In genomic region chrX:38561126-38561868, GRCh38 we compare ENCODE assay signal across 1 cellular context.
TF ChIP-seq lines count a peak whose summit lies in the region.

TSS of gene TSPAN7 (plus strand) at chrX:38561542. CDS start at chrX:38561547, 5 bp downstream.

TF ChIP-seq in HepG2, 621 proteins besides CTCF, POLR2A, EP300 and RAD21 (continued from another document and continues in another):
- TF ChIP-seq BCLAF1 (IDR thresholded peaks at IDR 0.05) (no peak), TMF1 (CRISPR knock-in tag; IDR thresholded peaks at IDR 0.05; ENCODE audit: low read depth) (no peak), ZNF451 (CRISPR knock-in tag; IDR thresholded peaks at IDR 0.05) (no peak), FUBP1 (CRISPR knock-in tag; IDR thresholded peaks at IDR 0.05; ENCODE audit: borderline replicate concordance) (no peak), MATR3 (CRISPR knock-in tag; IDR thresholded peaks at IDR 0.05) (no peak), ZNF556 (CRISPR knock-in tag; IDR thresholded peaks at IDR 0.05; ENCODE audit: borderline replicate concordance) (no peak), NAIF1 (CRISPR knock-in tag; IDR thresholded peaks at IDR 0.05; ENCODE audit: borderline replicate concordance) (no peak), NR2F6 (IDR thresholded peaks at IDR 0.05) (no peak), NR2F6 (CRISPR knock-in tag; IDR thresholded peaks at IDR 0.05) (0 out of 2 replicates have a peak, but pooled peaks have one; percentile 30), HOXD1 (CRISPR knock-in tag; IDR thresholded peaks at IDR 0.05) (no peak), PATZ1 (CRISPR knock-in tag; IDR thresholded peaks at IDR 0.05) (0 out of 2 replicates have a peak, but pooled peaks have one; percentile 18), MAZ (IDR thresholded peaks at IDR 0.05; ENCODE audit: borderline replicate concordance, low read depth, low read length) (0 out of 2 replicates have a peak, but pooled peaks have one; percentile 20), MAZ (CRISPR knock-in tag; IDR thresholded peaks at IDR 0.05; ENCODE audit: low read depth) (no peak), ZNF770 (CRISPR knock-in tag; IDR thresholded peaks at IDR 0.05) (peak; percentile 88), JUNB (CRISPR knock-in tag; IDR thresholded peaks at IDR 0.05; ENCODE audit: borderline replicate concordance) (no peak), IRF1 (CRISPR knock-in tag; IDR thresholded peaks at IDR 0.05; ENCODE audit: low read depth) (no peak), NBN (conservative IDR thresholded peaks at IDR 0.05) (no peak), ZNF687 (CRISPR knock-in tag; IDR thresholded peaks at IDR 0.05) (peak; percentile 69), ZNF609 (CRISPR knock-in tag; IDR thresholded peaks at IDR 0.05; ENCODE audit: borderline replicate concordance) (no peak), ELF3 (CRISPR knock-in tag; IDR thresholded peaks at IDR 0.05) (no peak), DR1 (CRISPR knock-in tag; IDR thresholded peaks at IDR 0.05) (no peak), ZNF20 (CRISPR knock-in tag; IDR thresholded peaks at IDR 0.05) (no peak), ZBTB33 (CRISPR knock-in tag; IDR thresholded peaks at IDR 0.05) (no peak), TAF1 (CRISPR knock-in tag; IDR thresholded peaks at IDR 0.05) (no peak), POLR2G (IDR thresholded peaks at IDR 0.05; ENCODE audit: low read depth, low read length) (peak; percentile 69), DDIT3 (CRISPR knock-in tag; IDR thresholded peaks at IDR 0.05) (no peak), KLF11 (CRISPR knock-in tag; IDR thresholded peaks at IDR 0.05) (no peak), CHD2 (IDR thresholded peaks at IDR 0.05; ENCODE audit: low read depth, low read length) (no peak), KLF12 (CRISPR knock-in tag; IDR thresholded peaks at IDR 0.05; ENCODE audit: borderline replicate concordance) (no peak), THRA (CRISPR knock-in tag; IDR thresholded peaks at IDR 0.05; ENCODE audit: borderline replicate concordance) (peak; percentile 27; the same call in 1 of the 2 replicates), JUND (CRISPR knock-in tag; IDR thresholded peaks at IDR 0.05) (no peak)
